Comparison of ENCODE assay signal across 6 cellular contexts in the genomic region with DNA sequence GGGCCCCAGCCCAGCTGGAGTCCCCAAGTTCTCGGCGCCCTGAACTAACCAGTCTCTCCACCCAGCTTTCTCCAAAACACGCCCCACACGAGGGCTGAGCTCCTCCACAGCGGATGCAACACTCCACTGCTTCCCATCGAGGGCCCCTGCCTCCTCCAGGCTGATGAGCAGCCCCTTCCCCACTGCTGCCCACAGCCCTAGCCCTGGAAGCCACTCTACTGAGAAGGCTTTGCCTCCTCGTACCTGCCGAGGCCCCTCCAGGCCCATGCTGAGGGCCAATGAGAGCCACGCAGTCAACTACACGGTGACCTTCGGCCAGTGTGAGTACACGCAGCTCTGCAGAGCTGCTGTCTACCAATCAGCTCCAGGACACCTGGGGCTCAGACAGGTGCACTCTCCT. TPM values are rescaled to one million over a fixed set of nuclear protein-coding genes. Genes with fewer than 3 reads are reported as not detected.
A peak's percentile ranks its signal among the peaks of the same experiment; 100 is the strongest.
DNase-seq lines count a peak whose midpoint lies in the region; ATAC-seq and TF ChIP-seq lines count a peak whose summit lies in the region.
"Not testable (repeated sequence)": the region's sequence is repeated elsewhere in the genome, so short reads cannot be mapped to it uniquely, and the experiment has no call there.

No MANE protein-coding gene starts in this region.

- H3K4me3 Mint-ChIP-seq in activated B cell treated with CpG ODN at 0.5 μM for 24 hours; natural killer cell treated with Interleukin-12 subunit alpha and Interleukin-12 subunit beta and Interleukin-15 and Interleukin-18, amount 100 ng/mL, for 72 hours; type B pancreatic cell: not testable (repeated sequence)

- not testable (repeated sequence) for ATAC-seq in activated B cell treated with CpG ODN at 0.5 μM for 24 hours (ENCODE audit: low read depth); left ventricle myocardium superior
- peak; percentile 27 to 59 for ATAC-seq in natural killer cell treated with Interleukin-12 subunit alpha and Interleukin-12 subunit beta and Interleukin-15 and Interleukin-18, amount 100 ng/mL, for 72 hours

- TF ChIP-seq EP300 in sigmoid colon (IDR thresholded peaks at IDR 0.05): not testable (repeated sequence)

- not testable (repeated sequence) for H3K36me3 ChIP-seq in sigmoid colon

- H3K27ac Mint-ChIP-seq in activated B cell treated with CpG ODN at 0.5 μM for 24 hours; natural killer cell treated with Interleukin-12 subunit alpha and Interleukin-12 subunit beta and Interleukin-15 and Interleukin-18, amount 100 ng/mL, for 72 hours; type B pancreatic cell: not testable (repeated sequence)

- intact Hi-C loops in activated B cell treated with CpG ODN at 0.5 μM for 24 hours (cut with micrococcal nuclease); left ventricle myocardium superior (cut with micrococcal nuclease); sigmoid colon (cut with DNase I): not testable (repeated sequence)

- not testable (repeated sequence) for H3K9me3 Mint-ChIP-seq in activated B cell treated with CpG ODN at 0.5 μM for 24 hours; natural killer cell treated with Interleukin-12 subunit alpha and Interleukin-12 subunit beta and Interleukin-15 and Interleukin-18, amount 100 ng/mL, for 72 hours; type B pancreatic cell

- not testable (repeated sequence) for H3K4me1 Mint-ChIP-seq in activated B cell treated with CpG ODN at 0.5 μM for 24 hours; natural killer cell treated with Interleukin-12 subunit alpha and Interleukin-12 subunit beta and Interleukin-15 and Interleukin-18, amount 100 ng/mL, for 72 hours (ENCODE audit: low read depth in 2 of 2); type B pancreatic cell (ENCODE audit: unreplicated experiment)

- H3K27me3 Mint-ChIP-seq in activated B cell treated with CpG ODN at 0.5 μM for 24 hours; natural killer cell treated with Interleukin-12 subunit alpha and Interleukin-12 subunit beta and Interleukin-15 and Interleukin-18, amount 100 ng/mL, for 72 hours: not testable (repeated sequence)
- peaks cover 13% of the 10 kb centered on the region for H3K27me3 Mint-ChIP-seq in type B pancreatic cell

- WGBS in sigmoid colon, 2 donors: 89 to 92% methylated on average over 8 to 9 of the region's 12 CpGs

- CTCF ChIA-PET in activated B cell treated with CpG ODN at 0.5 μM for 24 hours (lab: Charles Lee): not testable (repeated sequence)

- not testable (repeated sequence) for H3K36me3 Mint-ChIP-seq in activated B cell treated with CpG ODN at 0.5 μM for 24 hours (ENCODE audit: low read depth); natural killer cell treated with Interleukin-12 subunit alpha and Interleukin-12 subunit beta and Interleukin-15 and Interleukin-18, amount 100 ng/mL, for 72 hours; type B pancreatic cell

- not testable (repeated sequence) for H3K4me3 ChIP-seq in sigmoid colon

- DNase-seq in activated B cell treated with CpG ODN at 0.5 μM for 24 hours (peak; percentile 15), left ventricle myocardium superior (peak; percentile 10), left kidney (ENCODE audit: low read depth, low spot score) (peak; percentile 3), sigmoid colon (peak; percentile 30), type B pancreatic cell (ENCODE audit: extremely low spot score, unreplicated experiment) (peak; percentile 59)
- peak; percentile 39 for DNase-seq in natural killer cell treated with Interleukin-12 subunit alpha and Interleukin-12 subunit beta and Interleukin-15 and Interleukin-18, amount 100 ng/mL, for 72 hours (ENCODE audit: low spot score)

- not testable (repeated sequence) for TF ChIP-seq POLR2A in sigmoid colon (IDR thresholded peaks at IDR 0.05)

- H3K4me1 ChIP-seq in sigmoid colon: not testable (repeated sequence)

- H3K9me3 ChIP-seq in sigmoid colon: not testable (repeated sequence)

- H3K27me3 ChIP-seq in sigmoid colon: not testable (repeated sequence)

- POLR2A ChIA-PET in activated B cell treated with CpG ODN at 0.5 μM for 24 hours (lab: Charles Lee): not testable (repeated sequence)

- TF ChIP-seq CTCF in activated B cell treated with CpG ODN at 0.5 μM for 24 hours (IDR thresholded peaks at IDR 0.05); sigmoid colon (IDR thresholded peaks at IDR 0.05); type B pancreatic cell (conservative IDR thresholded peaks at IDR 0.05): not testable (repeated sequence)

- H3K27ac ChIP-seq in sigmoid colon: not testable (repeated sequence)

RNA-seq across cellular contexts. Expression of a gene that starts 28.0 kb away (rescaled TPM):
- total RNA-seq in activated B cell treated with CpG ODN at 0.5 μM for 24 hours (18.4 and 28.3 TPM in 2 replicates), left ventricle myocardium superior (17.4 TPM), sigmoid colon (10 to 100 TPM; 39.0 to 44.6 (median 42.1) TPM), type B pancreatic cell (ENCODE audit: low replicate concordance) (13.7 and 16.4 TPM in 2 replicates)
- 10 to 100 TPM; 16.6 to 28.7 TPM for total RNA-seq in natural killer cell treated with Interleukin-12 subunit alpha and Interleukin-12 subunit beta and Interleukin-15 and Interleukin-18, amount 100 ng/mL, for 72 hours
- polyA plus RNA-seq in sigmoid colon: 10 to 100 TPM in 1 of 3 donors, 1 to 10 TPM in 2; 3.0 to 11.2 (median 6.2) TPM

Comparison
In these comparisons a context has a peak if more than half of its experiments do, and no peak if none do; other contexts are left out.
1. DNase-seq: peak in every context shown above with its lines; median percentile 59 in type B pancreatic cell; 39 in natural killer cell treated with Interleukin-12 subunit alpha and Interleukin-12 subunit beta and Interleukin-15 and Interleukin-18, amount 100 ng/mL, for 72 hours; 30 in sigmoid colon; 15 in activated B cell treated with CpG ODN at 0.5 μM for 24 hours; 10 in left ventricle myocardium superior; 3 in left kidney.